In the genomic region with DNA sequence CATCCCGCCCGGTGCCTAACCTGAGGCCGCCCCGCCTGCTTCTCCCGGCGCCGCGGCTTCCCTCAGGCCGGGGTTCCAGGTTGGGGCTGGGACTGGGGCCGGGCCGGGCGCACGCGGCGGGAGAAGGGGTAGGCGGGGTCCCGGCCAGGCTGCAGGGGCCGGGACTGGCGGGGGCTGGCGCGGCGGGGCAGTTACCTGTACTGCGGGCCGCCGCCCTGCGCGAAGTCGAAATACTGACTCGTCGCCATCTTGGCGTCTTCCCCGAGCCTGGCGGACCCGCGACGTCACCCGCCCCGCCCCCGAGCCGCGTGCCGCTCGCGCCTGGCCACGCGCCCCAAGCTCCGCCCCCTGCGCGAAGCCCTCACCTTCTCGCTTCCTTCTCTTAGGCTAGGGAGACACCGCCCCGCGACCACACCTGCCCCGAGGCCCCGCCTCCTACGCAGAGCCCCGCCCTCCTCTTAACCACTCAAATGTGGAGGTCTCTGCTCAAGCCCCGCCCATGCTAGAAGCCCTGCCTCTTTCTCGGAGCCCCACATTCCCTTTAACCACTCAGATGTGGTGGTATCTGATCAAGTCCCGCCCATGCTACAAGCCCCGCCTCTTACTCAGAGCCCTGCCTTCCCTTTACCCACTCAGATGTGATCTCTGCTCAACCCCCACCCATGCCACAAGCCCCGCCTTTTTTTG, we compare ENCODE assay signal across 1 cellular context.
TF ChIP-seq lines count a peak whose summit lies in the region.

Gene ZFR2 (minus strand): TSS at position 269 of the 687 bp plus-strand sequence. CDS start 21 bp downstream, at position 248.

TF ChIP-seq in HCT116, 20 proteins besides CTCF, POLR2A, EP300 and RAD21:
- TF ChIP-seq REST (IDR thresholded peaks at IDR 0.05; ENCODE audit: low read depth) (no peak), EZH2phosphoT487 (IDR thresholded peaks at IDR 0.05; ENCODE audit: borderline replicate concordance) (no peak), CBX3 (IDR thresholded peaks at IDR 0.05; ENCODE audit: low read depth) (no peak), CEBPB (IDR thresholded peaks at IDR 0.05; ENCODE audit: low read depth) (no peak), ZFX (IDR thresholded peaks at IDR 0.05) (no peak), EZH2 (IDR thresholded peaks at IDR 0.05) (no peak), YY1 (IDR thresholded peaks at IDR 0.05; ENCODE audit: extremely low read depth, insufficient replicate concordance, low read depth, low read length) (no peak), ZNF274 (IDR thresholded peaks at IDR 0.05; ENCODE audit: low read depth, low read length) (no peak), JUND (IDR thresholded peaks at IDR 0.05) (no peak)
- TF ChIP-seq, protein P1, sequence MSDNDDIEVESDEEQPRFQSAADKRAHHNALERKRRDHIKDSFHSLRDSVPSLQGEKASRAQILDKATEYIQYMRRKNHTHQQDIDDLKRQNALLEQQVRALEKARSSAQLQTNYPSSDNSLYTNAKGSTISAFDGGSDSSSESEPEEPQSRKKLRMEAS (IDR thresholded peaks at IDR 0.05): no peak
- TF ChIP-seq, protein P2, sequence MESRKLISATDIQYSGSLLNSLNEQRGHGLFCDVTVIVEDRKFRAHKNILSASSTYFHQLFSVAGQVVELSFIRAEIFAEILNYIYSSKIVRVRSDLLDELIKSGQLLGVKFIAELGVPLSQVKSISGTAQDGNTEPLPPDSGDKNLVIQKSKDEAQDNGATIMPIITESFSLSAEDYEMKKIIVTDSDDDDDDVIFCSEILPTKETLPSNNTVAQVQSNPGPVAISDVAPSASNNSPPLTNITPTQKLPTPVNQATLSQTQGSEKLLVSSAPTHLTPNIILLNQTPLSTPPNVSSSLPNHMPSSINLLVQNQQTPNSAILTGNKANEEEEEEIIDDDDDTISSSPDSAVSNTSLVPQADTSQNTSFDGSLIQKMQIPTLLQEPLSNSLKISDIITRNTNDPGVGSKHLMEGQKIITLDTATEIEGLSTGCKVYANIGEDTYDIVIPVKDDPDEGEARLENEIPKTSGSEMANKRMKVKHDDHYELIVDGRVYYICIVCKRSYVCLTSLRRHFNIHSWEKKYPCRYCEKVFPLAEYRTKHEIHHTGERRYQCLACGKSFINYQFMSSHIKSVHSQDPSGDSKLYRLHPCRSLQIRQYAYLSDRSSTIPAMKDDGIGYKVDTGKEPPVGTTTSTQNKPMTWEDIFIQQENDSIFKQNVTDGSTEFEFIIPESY (IDR thresholded peaks at IDR 0.05; ENCODE audit: extremely low read depth, insufficient replicate concordance, low read length): no peak
